ENCODE assay signal across 8 cellular contexts in the genomic region with DNA sequence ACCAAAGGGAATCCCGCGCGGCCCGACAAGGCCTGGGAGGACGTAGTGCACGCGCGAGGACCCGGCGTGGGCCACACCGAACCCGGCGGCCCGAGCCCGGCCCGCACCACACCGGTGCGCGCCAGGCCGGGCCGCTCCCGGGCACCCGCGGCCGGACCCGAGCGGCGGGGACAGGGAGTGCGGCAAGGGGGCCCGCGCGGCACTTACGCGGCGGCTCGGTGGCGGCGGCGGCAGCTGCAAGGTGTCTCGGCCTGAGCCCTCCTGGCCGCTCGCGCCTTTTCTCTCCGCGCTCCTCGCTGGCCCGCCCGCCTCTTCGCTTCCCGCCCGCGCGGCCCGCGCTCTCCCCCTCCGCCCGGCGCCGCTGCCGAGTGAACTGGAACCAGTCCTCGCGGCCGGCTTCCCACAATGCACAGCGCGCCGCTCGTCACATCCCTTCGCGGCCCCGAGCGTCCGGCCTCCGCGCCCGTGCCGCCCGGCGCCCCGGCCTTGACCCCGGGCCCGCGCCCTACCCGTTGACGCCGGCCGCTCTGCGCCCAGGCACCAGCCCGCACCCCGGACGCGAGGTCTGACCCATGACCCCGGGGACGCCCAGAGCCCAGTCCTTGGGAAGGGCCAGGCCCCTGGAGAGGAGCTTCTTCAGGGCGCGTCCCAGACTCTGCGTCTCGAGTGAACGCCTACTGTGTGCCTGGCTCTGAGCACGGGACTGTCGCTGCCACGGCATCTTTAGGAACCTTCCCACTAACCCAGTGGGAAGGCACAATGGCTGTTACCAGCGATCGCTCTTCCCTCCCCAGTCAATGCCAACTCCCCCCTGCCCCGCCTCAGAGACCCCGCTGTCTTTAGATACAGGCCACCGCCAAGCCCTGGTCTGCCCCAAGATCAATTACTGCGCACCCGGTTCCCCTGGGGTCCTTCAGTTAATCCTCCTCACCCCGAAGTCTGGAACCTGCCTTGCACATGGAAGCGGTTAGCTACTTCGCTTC. TPM values are rescaled to one million over a fixed set of nuclear protein-coding genes. Genes with fewer than 3 reads are reported as not detected.
DNase-seq lines count a peak whose midpoint lies in the region; ATAC-seq and TF ChIP-seq lines count a peak whose summit lies in the region.

Gene MACROH2A1, minus strand, starts transcription at position 377 of the 983 bp plus-strand sequence. CDS start 10,138 bp downstream, outside the sequence.

- TF ChIP-seq CTCF in fibroblast of mammary gland (conservative IDR thresholded peaks at IDR 0.05; ENCODE audit: control insufficient read depth, insufficient read depth, low read depth, low read length) (no peak), natural killer cell (IDR thresholded peaks at IDR 0.05) (no peak)

- H3K27ac ChIP-seq in HUES48 (ENCODE audit: low read depth, low read length), result peak within 1 kb of the TSS; percentile 94

- peak within 1 kb of the TSS; percentile 77 to 94 for H3K27ac Mint-ChIP-seq in natural killer cell

- peaks cover 46% of the 10 kb centered on the region for H3K4me1 ChIP-seq in HUES48 (ENCODE audit: control insufficient read depth, insufficient read depth, low read length)

- H3K4me3 Mint-ChIP-seq in natural killer cell, result peak within 1 kb of the TSS; percentile 86

- H3K4me1 Mint-ChIP-seq in natural killer cell, result peaks cover 45 to 48% of the 10 kb centered on the region in 2 donors

- ATAC-seq in GM21367 (IDR thresholded peaks at IDR 0.05; ENCODE audit: unreplicated experiment), result peak; percentile 76
- ATAC-seq in natural killer cell, result peak; percentile 90 to 97 (median 94)

- no peaks in the 10 kb centered on the region for H3K27me3 Mint-ChIP-seq in natural killer cell (ENCODE audit: low read depth in 2 of 2)

- peak within 1 kb of the TSS; percentile 59; the same call in 1 of the 2 replicates for H3K9ac ChIP-seq in HUES48 (ENCODE audit: low read depth, low read length)

- H3K9me3 ChIP-seq in HUES48 (ENCODE audit: control insufficient read depth, insufficient read depth, low read length), result no peaks in the 10 kb centered on the region

- peak; percentile 92 for DNase-seq in DMS 273 (lab: John Stamatoyannopoulos, UW; ENCODE audit: unreplicated experiment)
- peak; percentile 83 for DNase-seq in RPMI7951 (ENCODE audit: low read depth)
- DNase-seq in activated T-helper 1 cell treated with anti-CD3 and anti-CD28 coated beads, Interleukin-2, amount 50 U/mL, for 16 hours (ENCODE audit: low read depth in 1 of 2, low spot score in 1 of 2), result peak; percentile 58 to 67
- peak; percentile 78 for DNase-seq in fibroblast of mammary gland (ENCODE audit: low read depth)
- DNase-seq in natural killer cell, result peak; percentile 85
- DNase-seq in stimulated activated naive CD4-positive, alpha-beta T cell treated with Interleukin-2 at 50 U/mL for 16 hours (lab: John Stamatoyannopoulos, UW), result peak; percentile 78

- intact Hi-C loops in natural killer cell (cut with micrococcal nuclease), result no loop called here

- H3K36me3 Mint-ChIP-seq in natural killer cell, result no peaks in the 10 kb centered on the region

- H3K9me3 Mint-ChIP-seq in natural killer cell, result no peaks in the 10 kb centered on the region

- peaks cover 84% of the 10 kb centered on the region for H3K27me3 ChIP-seq in HUES48 (ENCODE audit: control insufficient read depth, insufficient read depth, low read length)

- no peaks in the 10 kb centered on the region for H3K36me3 ChIP-seq in HUES48 (ENCODE audit: control insufficient read depth, insufficient read depth, low read length)

- peak within 1 kb of the TSS; percentile 78 for H3K4me3 ChIP-seq in HUES48 (ENCODE audit: low read depth, low read length)
- peak within 1 kb of the TSS; percentile 74 for H3K4me3 ChIP-seq in fibroblast of mammary gland (ENCODE audit: control insufficient read depth, low read depth, low read length)

RNA-seq across cellular contexts. Expression of gene MACROH2A1, which starts in this region (rescaled TPM):
- total RNA-seq in RPMI7951 (2014; rRNA removed; shearing (Covaris generic)), result 235 and 252 TPM in 2 replicates
- 100 to 1,000 TPM; 139 to 160 (median 139) TPM for total RNA-seq in natural killer cell

Comparison
In these comparisons a context has a peak if more than half of its experiments do, and no peak if none do; other contexts are left out.
1. Peak in every context shown above with its lines: DNase-seq, ATAC-seq, H3K4me3 ChIP-seq and H3K27ac ChIP-seq.